ENCODE assay signal across 18 cellular contexts in genomic region chr20:62801284-62802010, GRCh38. TPM values are rescaled to one million over a fixed set of nuclear protein-coding genes. Genes with fewer than 3 reads are reported as not detected.
"Had no signal": no experiment of that assay in that cellular context is flagged by ENCODE, and none has a peak within 500 bp of the region (broad histone marks: within the 10 kb centered on the region; RNA-seq: fewer than 3 reads in every experiment).

No MANE protein-coding gene starts in this region.

- FAIRE-seq: endometrium, keratinocyte, TTC549, urothelium cell line had no signal

- H3K9me3 Mint-ChIP-seq: activated CD4-positive, alpha-beta T cell treated with anti-CD3 and anti-CD28 coated beads, Interleukin-2, amount 10 ng/mL, durations not matched to agents 24 days and 14 days; activated naive CD8-positive, alpha-beta T cell treated with anti-CD3 and anti-CD28 coated beads, Interleukin-2, amount 10 ng/mL, durations not matched to agents 7 days and 5 days; natural killer cell; stimulated activated effector memory CD8-positive, alpha-beta T cell treated with anti-CD3 and anti-CD28 coated beads, Interleukin-12 subunit alpha, Interleukin-12 subunit beta, amount 100 ng/mL, for 72 hours had no signal

- H3K27me3 Mint-ChIP-seq: activated CD4-positive, alpha-beta T cell treated with anti-CD3 and anti-CD28 coated beads, Interleukin-2, amount 10 ng/mL, durations not matched to agents 24 days and 14 days; activated naive CD8-positive, alpha-beta T cell treated with anti-CD3 and anti-CD28 coated beads, Interleukin-2, amount 10 ng/mL, durations not matched to agents 7 days and 5 days; T-helper 17 cell had no signal

- H3K27ac ChIP-seq: breast epithelium, hepatocyte, left lung, thyroid gland had no signal

- H3K27ac Mint-ChIP-seq: activated CD4-positive, alpha-beta T cell treated with anti-CD3 and anti-CD28 coated beads, Interleukin-2, amount 10 ng/mL, durations not matched to agents 24 days and 14 days; activated naive CD8-positive, alpha-beta T cell treated with anti-CD3 and anti-CD28 coated beads, Interleukin-2, amount 10 ng/mL, durations not matched to agents 7 days and 5 days; natural killer cell; stimulated activated effector memory CD8-positive, alpha-beta T cell treated with anti-CD3 and anti-CD28 coated beads, Interleukin-12 subunit alpha, Interleukin-12 subunit beta, amount 100 ng/mL, for 72 hours; T-helper 17 cell had no signal

- H3K36me3 ChIP-seq: breast epithelium had no signal

- H3K36me3 Mint-ChIP-seq: natural killer cell had no signal

- H3K4me3 ChIP-seq: breast epithelium, hepatocyte, left lung, thyroid gland had no signal

- H3K27me3 ChIP-seq: breast epithelium, hepatocyte, left lung, thyroid gland had no signal

- H3K4me3 Mint-ChIP-seq: activated CD4-positive, alpha-beta T cell treated with anti-CD3 and anti-CD28 coated beads, Interleukin-2, amount 10 ng/mL, durations not matched to agents 24 days and 14 days; activated naive CD8-positive, alpha-beta T cell treated with anti-CD3 and anti-CD28 coated beads, Interleukin-2, amount 10 ng/mL, durations not matched to agents 7 days and 5 days; natural killer cell; stimulated activated effector memory CD8-positive, alpha-beta T cell treated with anti-CD3 and anti-CD28 coated beads, Interleukin-12 subunit alpha, Interleukin-12 subunit beta, amount 100 ng/mL, for 72 hours; T-helper 17 cell had no signal

- H3K9me3 ChIP-seq: breast epithelium, left lung, thyroid gland had no signal

- DNase-seq: activated CD4-positive, alpha-beta T cell treated with anti-CD3 and anti-CD28 coated beads, Interleukin-2, amount 10 ng/mL, durations not matched to agents 24 days and 14 days; activated CD4-positive, CD25-positive, alpha-beta regulatory T cell; activated CD8-positive, alpha-beta memory T cell treated with anti-CD3 and anti-CD28 coated beads for 24 hours; activated gamma-delta T cell treated with Interleukin-2 at 50 U/mL for 16 hours; activated naive CD8-positive, alpha-beta T cell treated with anti-CD3 and anti-CD28 coated beads, Interleukin-2, amount 10 ng/mL, durations not matched to agents 7 days and 5 days; aorta; left lung; mesenchymal stem cell; natural killer cell; T-helper 17 cell had no signal

- ATAC-seq: left lung; natural killer cell; stimulated activated effector memory CD8-positive, alpha-beta T cell treated with anti-CD3 and anti-CD28 coated beads, Interleukin-12 subunit alpha, Interleukin-12 subunit beta, amount 100 ng/mL, for 72 hours; T-helper 17 cell had no signal

RNA-seq across cellular contexts. Expression of gene COL9A3, which starts 15.4 kb away (rescaled TPM):
- total RNA-seq: activated CD4-positive, alpha-beta T cell treated with anti-CD3 and anti-CD28 coated beads, Interleukin-2, amount 10 ng/mL, durations not matched to agents 24 days and 14 days; T-helper 17 cell had no signal
